In the genomic region with DNA sequence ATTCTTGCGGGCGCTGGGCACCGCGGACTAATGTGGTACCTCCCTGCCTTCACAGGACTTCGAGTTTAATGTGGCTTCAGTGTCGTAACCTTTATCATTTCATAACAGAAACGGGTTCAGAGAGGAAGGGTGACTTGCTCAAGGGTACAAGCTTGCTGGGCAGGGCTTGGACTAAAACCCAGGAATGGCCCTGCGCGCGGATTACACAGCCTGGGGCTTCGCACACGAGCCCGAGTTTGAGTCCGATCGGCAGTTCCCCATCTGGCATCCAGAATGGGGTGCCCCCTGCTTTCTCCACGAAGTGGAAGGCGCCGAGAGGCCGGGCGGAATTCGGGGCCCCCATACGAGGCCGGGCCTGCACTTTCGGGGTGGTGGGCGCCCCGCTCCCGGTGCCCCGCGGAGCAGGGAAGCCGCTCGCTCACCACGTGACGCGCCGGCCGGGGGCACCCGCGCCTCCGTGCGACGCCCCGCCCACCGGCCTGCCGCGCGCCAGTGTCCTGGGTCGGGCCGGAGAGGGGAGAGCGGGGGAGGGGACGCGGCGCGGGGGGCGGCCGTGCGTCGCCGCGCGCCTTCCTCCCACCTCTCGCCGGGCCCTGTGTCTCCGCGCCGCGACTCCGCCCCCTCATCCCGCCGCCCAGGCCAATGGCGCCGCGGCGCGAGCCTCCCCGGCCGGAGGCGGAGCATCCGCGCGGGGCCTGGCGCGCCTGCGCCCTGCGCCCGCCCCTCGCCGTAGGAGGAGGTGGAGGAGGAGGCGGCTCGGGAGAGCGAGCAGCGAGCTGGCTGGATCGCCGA, we compare ENCODE assay signal across 8 cellular contexts. TPM values are rescaled to one million over a fixed set of nuclear protein-coding genes. Genes with fewer than 3 reads are reported as not detected.
DNase-seq lines count a peak whose midpoint lies in the region; ATAC-seq and TF ChIP-seq lines count a peak whose summit lies in the region.

A gene with protein sequence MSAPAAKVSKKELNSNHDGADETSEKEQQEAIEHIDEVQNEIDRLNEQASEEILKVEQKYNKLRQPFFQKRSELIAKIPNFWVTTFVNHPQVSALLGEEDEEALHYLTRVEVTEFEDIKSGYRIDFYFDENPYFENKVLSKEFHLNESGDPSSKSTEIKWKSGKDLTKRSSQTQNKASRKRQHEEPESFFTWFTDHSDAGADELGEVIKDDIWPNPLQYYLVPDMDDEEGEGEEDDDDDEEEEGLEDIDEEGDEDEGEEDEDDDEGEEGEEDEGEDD (plus strand): TSS at position 722 of the 792 bp plus-strand sequence. CDS start 361 bp downstream, outside the sequence.

- CTCF ChIA-PET in mammary epithelial cell (lab: Charles Lee; ENCODE audit: low non-redundant PET) = no interaction called here

- H3K27me3 ChIP-seq in mammary epithelial cell (ENCODE audit: insufficient read depth, low read length) (no peaks in the 10 kb centered on the region), smooth muscle cell (ENCODE audit: low read depth) (no peaks in the 10 kb centered on the region)

- H2AFZ ChIP-seq in mammary epithelial cell (ENCODE audit: low read depth, low read length) (peak within 1 kb of the TSS; percentile 62), smooth muscle cell (ENCODE audit: low read depth) (peak within 1 kb of the TSS; percentile 83)

- H3F3A ChIP-seq in smooth muscle cell (ENCODE audit: low read depth) = peaks cover 22% of the 10 kb centered on the region

- peak; percentile 87 for DNase-seq in A172 (ENCODE audit: low spot score)
- DNase-seq in NCI-H2196 treated with DMSO at 0.1 percent for 48 hours (lab: John Stamatoyannopoulos, UW; ENCODE audit: unreplicated experiment) = peak; percentile 94
- DNase-seq in mammary epithelial cell = peak; percentile 90
- DNase-seq in iPS-NIHi11 (ENCODE audit: low spot score) = peak; percentile 98
- DNase-seq in smooth muscle cell (lab: John Stamatoyannopoulos, UW; ENCODE audit: unreplicated experiment) = peak; percentile 82

- ATAC-seq in GM18867 (IDR thresholded peaks at IDR 0.05; ENCODE audit: unreplicated experiment) (peak; percentile 69), HG03135 (IDR thresholded peaks at IDR 0.05; ENCODE audit: unreplicated experiment) (peak; percentile 67)

- intact Hi-C loops in mammary epithelial cell (cut with micrococcal nuclease) = loop anchor here (1.0 kb wide), 1 partner anchor 53 kb away; no protein-coding TSS in a partner anchor

- TF ChIP-seq CTCF in WI38 (IDR thresholded peaks at IDR 0.05; ENCODE audit: low read depth, low read length) (no peak), mammary epithelial cell (conservative IDR thresholded peaks at IDR 0.05 in 1 of 2, IDR thresholded peaks at IDR 0.05 in 1 of 2; ENCODE audit: extremely low read depth in 1 of 2, insufficient read depth in 1 of 2, low read depth in 1 of 2, low read length in 2 of 2) (no peak), smooth muscle cell (IDR thresholded peaks at IDR 0.05; ENCODE audit: borderline replicate concordance, insufficient read depth, poor library complexity, severe bottlenecking) (no peak)

- peaks cover 17% of the 10 kb centered on the region for H3K36me3 ChIP-seq in mammary epithelial cell (ENCODE audit: insufficient read depth, low read length)
- H3K36me3 ChIP-seq in smooth muscle cell (ENCODE audit: low read depth) = peaks cover 10% of the 10 kb centered on the region

- dilution Hi-C loops in mammary epithelial cell (cut with HindIII; ENCODE audit: low sequenced_read_pairs) = loop anchor here (5.0 kb wide), 2 partner anchors 41 to 136 kb away; a partner anchor contains a TSS

- H4K20me1 ChIP-seq in mammary epithelial cell (ENCODE audit: insufficient read depth, low read length) (no peaks in the 10 kb centered on the region), smooth muscle cell (ENCODE audit: low read depth) (peaks cover 37% of the 10 kb centered on the region)

- H3K27ac ChIP-seq in mammary epithelial cell (ENCODE audit: insufficient read depth, low read depth, low read length) (peak within 1 kb of the TSS; percentile 58), smooth muscle cell (ENCODE audit: low read depth) (peak within 1 kb of the TSS; percentile 80)

- H3K9ac ChIP-seq in mammary epithelial cell (ENCODE audit: insufficient read depth, low read length) (peak within 1 kb of the TSS; percentile 89), smooth muscle cell (ENCODE audit: low read depth) (peak within 1 kb of the TSS; percentile 79)

- peaks cover 91% of the 10 kb centered on the region for H3K79me2 ChIP-seq in mammary epithelial cell (ENCODE audit: insufficient read depth, low read length)
- H3K79me2 ChIP-seq in smooth muscle cell (ENCODE audit: low read depth) = peaks cover 49% of the 10 kb centered on the region

- no peaks in the 10 kb centered on the region for H3K9me3 ChIP-seq in mammary epithelial cell (replicated peaks; ENCODE audit: insufficient read depth, low read length)
- no peaks in the 10 kb centered on the region for H3K9me3 ChIP-seq in smooth muscle cell (replicated peaks; ENCODE audit: low read depth)

- H3K4me3 ChIP-seq in WI38 (ENCODE audit: low read depth, low read length) (peak within 1 kb of the TSS; percentile 95), mammary epithelial cell (replicated peaks in 1 of 3; ENCODE audit: insufficient read depth in 1 of 3, low read depth in 2 of 3, low read length in 3 of 3) (peak within 1 kb of the TSS; percentile 79 to 92 (median 81)), smooth muscle cell (peak within 1 kb of the TSS; percentile 92)

- in situ Hi-C loops in mammary epithelial cell (cut with MboI; ENCODE audit: low sequenced_read_pairs in 2 of 2) = no loop called here

- 14% methylated on average over 9 of the region's 93 CpGs for WGBS in mammary epithelial cell (ENCODE audit: low coverage, missing lambda C conversion rate)
- WGBS in smooth muscle cell (ENCODE audit: low lambda C conversion rate) = 8% methylated on average over 22 of the region's 93 CpGs

- no TSS peak for BruUV-seq in mammary epithelial cell (replicated peaks; lab: Mats Ljungman, UMichigan)

- peak within 1 kb of the TSS; percentile 88 for H3K4me2 ChIP-seq in mammary epithelial cell (ENCODE audit: insufficient read depth, low read depth, low read length)
- H3K4me2 ChIP-seq in smooth muscle cell = peak within 1 kb of the TSS; percentile 99

- H3K4me1 ChIP-seq in mammary epithelial cell (ENCODE audit: insufficient read depth, low read length) = peaks cover 35% of the 10 kb centered on the region
- peaks cover 37% of the 10 kb centered on the region for H3K4me1 ChIP-seq in smooth muscle cell (ENCODE audit: low read depth)

RNA-seq across cellular contexts. Expression of the gene that starts here (rescaled TPM):
- total RNA-seq in A172 (2014; rRNA removed; shearing (Covaris generic)) = 1,187 and 1,647 TPM in 2 replicates
- total RNA-seq in mammary epithelial cell = 100 to 1,000 TPM; 282 to 484 TPM
- 136 TPM for polyA plus RNA-seq in mammary epithelial cell
- polyA minus RNA-seq in mammary epithelial cell = 116 TPM
- total RNA-seq in smooth muscle cell = 262 and 380 TPM in 2 replicates
- polyA plus RNA-seq in smooth muscle cell = 162 and 197 TPM in 2 replicates

Comparison
In these comparisons a context has a peak if more than half of its experiments do, and no peak if none do; other contexts are left out.
1. Peak in every context shown above with its lines: DNase-seq, ATAC-seq, H3K4me3 ChIP-seq and H3K27ac ChIP-seq.